Comparison of ENCODE assay signal across 8 cellular contexts in the genomic region with DNA sequence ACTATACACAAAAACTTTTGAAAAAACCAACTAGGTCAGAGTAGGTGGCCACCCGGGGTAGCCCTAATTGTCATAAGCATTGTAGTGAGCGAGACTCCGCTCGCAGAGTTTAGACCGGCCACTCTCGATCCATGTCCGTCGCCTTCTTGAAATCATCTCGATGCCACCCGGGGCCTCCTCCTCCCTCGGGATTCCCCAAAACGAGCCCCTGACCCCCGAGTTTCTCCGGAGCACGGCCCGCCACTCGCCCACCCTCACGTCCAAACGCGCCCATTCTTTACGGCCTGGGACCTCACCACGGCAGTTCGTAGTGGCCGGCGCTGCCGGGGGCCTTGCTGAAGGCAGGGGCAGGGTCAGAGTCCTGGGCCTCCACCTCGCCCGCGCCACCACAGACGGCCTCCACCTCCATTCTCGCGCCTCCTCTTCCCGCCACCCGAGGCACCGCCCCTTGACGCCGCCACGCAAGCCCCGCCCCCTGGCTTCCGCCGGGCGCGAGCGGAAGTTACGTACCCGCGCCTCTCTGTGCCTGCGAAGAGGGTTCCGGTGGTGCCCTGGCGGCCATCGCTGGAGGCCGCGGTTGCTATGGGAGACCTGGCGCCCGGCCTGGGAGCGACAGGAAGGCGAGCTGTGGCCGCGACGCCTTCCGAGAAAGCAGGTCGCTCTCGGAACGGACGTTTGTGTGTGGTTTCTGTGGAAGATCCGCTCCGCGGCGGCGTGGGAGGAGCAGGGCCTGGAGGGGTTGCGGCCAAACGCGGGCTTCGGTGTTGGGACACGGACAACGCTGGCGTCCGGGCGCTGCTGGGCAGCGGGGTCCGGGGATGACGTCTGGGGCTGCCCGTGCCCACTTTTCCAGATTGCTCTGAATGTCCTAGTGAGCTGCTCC. TPM values are rescaled to one million over a fixed set of nuclear protein-coding genes. Genes with fewer than 3 reads are reported as not detected.
DNase-seq lines count a peak whose midpoint lies in the region; ATAC-seq and TF ChIP-seq lines count a peak whose summit lies in the region.

A gene (minus strand): TSS at position 425 of the 883 bp plus-strand sequence. CDS start 16 bp downstream, at position 409.

- peaks cover 6 to 38% (median 29%) of the 10 kb centered on the region in 4 donors for H3K4me1 Mint-ChIP-seq in naive thymus-derived CD8-positive, alpha-beta T cell

- H3K27ac ChIP-seq in DOHH2 (ENCODE audit: low read depth, low read length): peak within 1 kb of the TSS; percentile 88
- H3K27ac ChIP-seq in Karpas-422 (ENCODE audit: low read length): peak within 1 kb of the TSS; percentile 63
- peak within 1 kb of the TSS; percentile 99 for H3K27ac ChIP-seq in fibroblast of lung (ENCODE audit: insufficient read depth, low read length)

- H3K4me3 ChIP-seq in DOHH2 (ENCODE audit: low read length): peak within 1 kb of the TSS; percentile 84
- H3K4me3 ChIP-seq in Karpas-422 (ENCODE audit: low read length): peak within 1 kb of the TSS; percentile 88
- peak within 1 kb of the TSS; percentile 79 to 99 (median 96) for H3K4me3 ChIP-seq in fibroblast of lung (replicated peaks in 1 of 4; ENCODE audit: control extremely low read depth in 1 of 4, insufficient read depth in 1 of 4, low read depth in 3 of 4, low read length in 4 of 4)

- DNase-seq in Karpas-422 (peak; percentile 99), RPMI7951 (ENCODE audit: low read depth) (peak; percentile 97), fibroblast of lung (ENCODE audit: low read depth in 2 of 2) (peak; percentile 95)
- peak; percentile 96 to 97 for DNase-seq in activated T-helper 1 cell treated with anti-CD3 and anti-CD28 coated beads, Interleukin-2, amount 50 U/mL, for 16 hours (ENCODE audit: low read depth in 1 of 2, low spot score in 1 of 2)
- DNase-seq in naive thymus-derived CD8-positive, alpha-beta T cell: peak; percentile 92 to 98 (median 96)
- DNase-seq in stimulated activated naive CD4-positive, alpha-beta T cell (lab: John Stamatoyannopoulos, UW): peak; percentile 90 to 97 (median 94)

- H3K27ac Mint-ChIP-seq in naive thymus-derived CD8-positive, alpha-beta T cell: peak within 1 kb of the TSS; percentile 91 to 98 (median 96)

- peaks cover 40% of the 10 kb centered on the region for H3F3A ChIP-seq in DOHH2 (ENCODE audit: control insufficient read depth, insufficient read depth)

- H3K27me3 ChIP-seq in DOHH2 (ENCODE audit: control insufficient read depth, low read length) (no peaks in the 10 kb centered on the region), Karpas-422 (ENCODE audit: low read length) (no peaks in the 10 kb centered on the region), fibroblast of lung (ENCODE audit: control insufficient read depth, insufficient read depth, low read length) (no peaks in the 10 kb centered on the region)

- POLR2A ChIA-PET in naive thymus-derived CD8-positive, alpha-beta T cell (lab: Charles Lee): interaction anchor here (0.8 to 1.0 kb wide), 2 partner anchors 70 to 79 kb away, joined by 3 read pairs; no protein-coding TSS in a partner anchor

- H3K36me3 Mint-ChIP-seq in naive thymus-derived CD8-positive, alpha-beta T cell: peaks cover 0 to 20% (median 2%) of the 10 kb centered on the region in 3 donors

- ATAC-seq in GM21786 (IDR thresholded peaks at IDR 0.05; ENCODE audit: unreplicated experiment): peak; percentile 89
- ATAC-seq in naive thymus-derived CD8-positive, alpha-beta T cell: peak; percentile 95 to 96

- H3K9me2 ChIP-seq in DOHH2 (replicated peaks; ENCODE audit: control insufficient read depth, low read length): no peaks in the 10 kb centered on the region
- no peaks in the 10 kb centered on the region for H3K9me2 ChIP-seq in Karpas-422 (replicated peaks; ENCODE audit: insufficient read depth, low read length)

- H3K27me3 Mint-ChIP-seq in naive thymus-derived CD8-positive, alpha-beta T cell: no peaks in the 10 kb centered on the region

- peaks cover 42% of the 10 kb centered on the region for H3K36me3 ChIP-seq in DOHH2 (ENCODE audit: control insufficient read depth, low read length)
- H3K36me3 ChIP-seq in Karpas-422 (ENCODE audit: insufficient read depth, low read length): peaks cover 15% of the 10 kb centered on the region
- H3K36me3 ChIP-seq in fibroblast of lung (ENCODE audit: control insufficient read depth, insufficient read depth, low read length): peaks cover 1% of the 10 kb centered on the region

- peaks cover 57% of the 10 kb centered on the region for H3K79me2 ChIP-seq in DOHH2 (ENCODE audit: control insufficient read depth, low read length)
- peaks cover 24% of the 10 kb centered on the region for H3K79me2 ChIP-seq in Karpas-422 (ENCODE audit: low read length)
- peaks cover 13% of the 10 kb centered on the region for H3K79me2 ChIP-seq in fibroblast of lung (ENCODE audit: control insufficient read depth, insufficient read depth, low read length)

- H3K4me3 Mint-ChIP-seq in naive thymus-derived CD8-positive, alpha-beta T cell: peak within 1 kb of the TSS; percentile 90 to 98 (median 94)

- peaks cover 0 to 3% (median 0%) of the 10 kb centered on the region in 9 donors for H3K9me3 Mint-ChIP-seq in naive thymus-derived CD8-positive, alpha-beta T cell

- H2AFZ ChIP-seq in Karpas-422 (ENCODE audit: low read length): peak within 1 kb of the TSS; percentile 89
- H2AFZ ChIP-seq in fibroblast of lung (ENCODE audit: low read length): peak within 1 kb of the TSS; percentile 92

- peak within 1 kb of the TSS; percentile 76 for H3K4me2 ChIP-seq in DOHH2 (ENCODE audit: low read length)
- H3K4me2 ChIP-seq in Karpas-422 (ENCODE audit: low read depth, low read length, poor library complexity, severe bottlenecking): peak within 1 kb of the TSS; percentile 81
- peak within 1 kb of the TSS; percentile 86 for H3K4me2 ChIP-seq in fibroblast of lung (ENCODE audit: extremely low read depth, insufficient read depth, low read length)

- H4K20me1 ChIP-seq in DOHH2 (ENCODE audit: control insufficient read depth, insufficient read depth, low read depth, low read length) (0 out of 2 replicates have a peak, but pooled peaks cover 5% of the 10 kb centered on the region), Karpas-422 (ENCODE audit: insufficient read depth, low read depth, low read length) (no peaks in the 10 kb centered on the region), fibroblast of lung (ENCODE audit: control insufficient read depth, extremely low read depth, insufficient read depth, low read length) (no peaks in the 10 kb centered on the region)

- H3K9me3 ChIP-seq in DOHH2 (ENCODE audit: control insufficient read depth, insufficient read depth, low read length): no peaks in the 10 kb centered on the region
- H3K9me3 ChIP-seq in Karpas-422 (ENCODE audit: low read length): no peaks in the 10 kb centered on the region
- H3K9me3 ChIP-seq in fibroblast of lung (ENCODE audit: control insufficient read depth, insufficient read depth, low read depth, low read length): no peaks in the 10 kb centered on the region

- H3K4me1 ChIP-seq in DOHH2 (ENCODE audit: control insufficient read depth, low read length) (peaks cover 75% of the 10 kb centered on the region), Karpas-422 (ENCODE audit: low read length) (peaks cover 25% of the 10 kb centered on the region), fibroblast of lung (ENCODE audit: control insufficient read depth, extremely low read depth, insufficient read depth, low read length) (peaks cover 9% of the 10 kb centered on the region)

- TF ChIP-seq CTCF in DOHH2 (IDR thresholded peaks at IDR 0.05; ENCODE audit: low read depth, low read length, poor library complexity, severe bottlenecking) (no peak), fibroblast of lung (conservative IDR thresholded peaks at IDR 0.05 in 1 of 2, IDR thresholded peaks at IDR 0.05 in 1 of 2; ENCODE audit: low read depth in 1 of 2, low read length in 2 of 2) (peak in 1 of 2 donors; percentile 3)

- peak within 1 kb of the TSS; percentile 92 for H3K9ac ChIP-seq in Karpas-422 (ENCODE audit: low read length)
- peak within 1 kb of the TSS; percentile 98 for H3K9ac ChIP-seq in fibroblast of lung (ENCODE audit: insufficient read depth, low read length)

RNA-seq across cellular contexts. Expression of the gene that starts here (rescaled TPM):
- total RNA-seq in Karpas-422 (2014; rRNA removed; shearing (Covaris generic); ENCODE audit: low replicate concordance): 18.9 and 27.3 TPM in 2 replicates
- 68.5 and 75.1 TPM in 2 replicates for total RNA-seq in RPMI7951 (2014; rRNA removed; shearing (Covaris generic))
- 9.9 and 11.8 TPM in 2 replicates for total RNA-seq in fibroblast of lung
- polyA plus RNA-seq in fibroblast of lung: 19.6 and 33.2 TPM in 2 replicates
- polyA plus RNA-seq in fibroblast of lung (2012): 22.4 and 40.6 TPM in 2 replicates
- 13.9 and 18.1 TPM in 2 replicates for polyA minus RNA-seq in fibroblast of lung (ENCODE audit: low replicate concordance)
- total RNA-seq in naive thymus-derived CD8-positive, alpha-beta T cell: 10 to 100 TPM; 15.6 to 16.4 TPM
- polyA plus RNA-seq in naive thymus-derived CD8-positive, alpha-beta T cell: 10 to 100 TPM; 20.3 to 26.1 (median 22.5) TPM

Comparison
In these comparisons a context has a peak if more than half of its experiments do, and no peak if none do; other contexts are left out.
1. Peak in every context shown above with its lines: DNase-seq, ATAC-seq, H3K4me3 ChIP-seq and H3K27ac ChIP-seq.